Comparison of ENCODE assay signal across 23 cellular contexts in genomic region chr6:136494710-136495109, GRCh38. TPM values are rescaled to one million over a fixed set of nuclear protein-coding genes. Genes with fewer than 3 reads are reported as not detected.
DNase-seq lines count a peak whose midpoint lies in the region; ATAC-seq, FAIRE-seq and TF ChIP-seq lines count a peak whose summit lies in the region.
"Had no signal": no experiment of that assay in that cellular context is flagged by ENCODE, and none has a peak within 500 bp of the region (broad histone marks: within the 10 kb centered on the region; RNA-seq: fewer than 3 reads in every experiment).

No MANE protein-coding gene starts in this region.

- H3K4me3 Mint-ChIP-seq in H9 = no peak overlapping the region
- H3K4me3 Mint-ChIP-seq: CD4-positive, CD25-positive, alpha-beta regulatory T cell; CD8-positive, alpha-beta memory T cell had no signal

- H3K9me3 Mint-ChIP-seq in H9 = no peaks in the 10 kb centered on the region
- H3K9me3 Mint-ChIP-seq: CD4-positive, CD25-positive, alpha-beta regulatory T cell; CD8-positive, alpha-beta memory T cell had no signal

- H3K9me3 ChIP-seq in H9 (ENCODE audit: control insufficient read depth, low read depth, low read length) = no peaks in the 10 kb centered on the region
- H3K9me3 ChIP-seq in K562 (replicated peaks; ENCODE audit: control insufficient read depth, insufficient read depth, low read depth, low read length) = no peaks in the 10 kb centered on the region
- no peaks in the 10 kb centered on the region for H3K9me3 ChIP-seq in keratinocyte (ENCODE audit: control insufficient read depth, low read depth, low read length)
- H3K9me3 ChIP-seq in upper lobe of left lung = no peaks in the 10 kb centered on the region
- H3K9me3 ChIP-seq: BE2C had no signal

- no peak overlapping the region for H4K8ac ChIP-seq in H9 (replicated peaks; ENCODE audit: insufficient read length, low read depth, low read length)

- dilution Hi-C loops in keratinocyte (cut with MboI; ENCODE audit: extremely low pct_ligation_motif_present, low sequenced_read_pairs) = no loop called here

- H3K4me3 ChIP-seq in K562 (no peak overlapping the region), keratinocyte (ENCODE audit: control insufficient read depth in 2 of 3, extremely low read depth in 1 of 3, insufficient read depth in 2 of 3, low read depth in 1 of 3, low read length in 3 of 3) (no peak overlapping the region), upper lobe of left lung (no peak overlapping the region)

- H2AK5ac ChIP-seq in H9 (ENCODE audit: insufficient read length, low read length) = no peak overlapping the region

- H2BK5ac ChIP-seq in H9 (ENCODE audit: insufficient read length, low read length) = no peak overlapping the region

- TF ChIP-seq CTCF in H9 (conservative IDR thresholded peaks at IDR 0.05) (no peak), K562 (IDR thresholded peaks at IDR 0.05 in 2 of 3, conservative IDR thresholded peaks at IDR 0.05 in 1 of 3; ENCODE audit: insufficient read depth in 2 of 3, low read depth in 1 of 3, low read length in 3 of 3) (no peak), keratinocyte (optimal IDR thresholded peaks at IDR 0.05 in 1 of 3, IDR thresholded peaks at IDR 0.05 in 1 of 3, conservative IDR thresholded peaks at IDR 0.05 in 1 of 3; ENCODE audit: extremely low read depth in 1 of 3, insufficient read depth in 2 of 3, low read length in 3 of 3) (no peak), upper lobe of left lung (IDR thresholded peaks at IDR 0.05) (no peak)

- no peak overlapping the region for H3K4ac ChIP-seq in H9 (ENCODE audit: low read depth, low read length)

- H3K9me1 ChIP-seq in K562 (ENCODE audit: control insufficient read depth, insufficient read depth, low read length) = no peaks in the 10 kb centered on the region
- H3K9me1 ChIP-seq in keratinocyte (ENCODE audit: control insufficient read depth, extremely low read depth, insufficient read depth, low read length) = no peaks in the 10 kb centered on the region

- H3K56ac ChIP-seq in H9 (ENCODE audit: insufficient read length, low read depth, low read length) = no peak overlapping the region

- H3K23ac ChIP-seq in H9 (ENCODE audit: insufficient read length, low read depth, low read length) = no peak overlapping the region

- TF ChIP-seq EP300 in K562 (IDR thresholded peaks at IDR 0.05; ENCODE audit: low read length) (no peak), upper lobe of left lung (IDR thresholded peaks at IDR 0.05) (no peak)

- H2BK12ac ChIP-seq in H9 (ENCODE audit: insufficient read length, low read depth, low read length) = no peak overlapping the region

- H3K18ac ChIP-seq in H9 (ENCODE audit: insufficient read length, low read depth, low read length) = no peak overlapping the region

- no peak overlapping the region for H3K9ac ChIP-seq in H9 (ENCODE audit: extremely low read depth, insufficient read length, low read length)
- no peak overlapping the region for H3K9ac ChIP-seq in K562 (ENCODE audit: insufficient read depth in 1 of 2, low read depth in 2 of 2, low read length in 2 of 2)
- no peak overlapping the region for H3K9ac ChIP-seq in keratinocyte (ENCODE audit: control insufficient read depth, extremely low read depth, insufficient read depth, low read length)

- H3T11ph ChIP-seq in H9 (ENCODE audit: low read length) = no peak overlapping the region

- no peak overlapping the region for H3K4me2 ChIP-seq in H9 (ENCODE audit: insufficient read depth, insufficient read length, low read length)
- no peak overlapping the region for H3K4me2 ChIP-seq in K562 (ENCODE audit: insufficient read depth, low read length)
- H3K4me2 ChIP-seq in keratinocyte (ENCODE audit: control insufficient read depth, extremely low read depth, insufficient read depth, low read depth, low read length) = no peak overlapping the region

- H4K20me1 ChIP-seq in H9 (ENCODE audit: control insufficient read depth, insufficient read depth, insufficient read length) = no peaks in the 10 kb centered on the region
- no peaks in the 10 kb centered on the region for H4K20me1 ChIP-seq in K562 (replicated peaks; ENCODE audit: control insufficient read depth, insufficient read depth, low read length)
- no peaks in the 10 kb centered on the region for H4K20me1 ChIP-seq in keratinocyte (ENCODE audit: control insufficient read depth, extremely low read depth, insufficient read depth, low read length)

- no peak overlapping the region for H4K5ac ChIP-seq in H9 (ENCODE audit: insufficient read length, low read depth, low read length)

- no peak for ATAC-seq in K562
- no peak for ATAC-seq in HG02885 (IDR thresholded peaks at IDR 0.05; ENCODE audit: poor library complexity, unreplicated experiment)
- no peak for ATAC-seq in upper lobe of left lung (ENCODE audit: low FRiP score in 2 of 2)

- H3K36me3 Mint-ChIP-seq in H9 (ENCODE audit: insufficient read depth in 1 of 3, low read depth in 3 of 3) = no peaks in the 10 kb centered on the region; a peak in 2 of 7 replicates
- H3K36me3 Mint-ChIP-seq: CD4-positive, CD25-positive, alpha-beta regulatory T cell; CD8-positive, alpha-beta memory T cell had no signal

- no peak overlapping the region for H2BK20ac ChIP-seq in H9 (ENCODE audit: low read depth, low read length, poor library complexity, severe bottlenecking)

- CTCF ChIA-PET in K562 (lab: Yijun Ruan, JAX; ENCODE audit: low intra/inter-chr PET ratio) = no interaction called here

- H3K36me3 ChIP-seq in K562 (ENCODE audit: control insufficient read depth, insufficient read depth, low read length) (no peaks in the 10 kb centered on the region), keratinocyte (ENCODE audit: control insufficient read depth in 2 of 2, extremely low read depth in 1 of 2, insufficient read depth in 2 of 2, low read length in 2 of 2) (no peaks in the 10 kb centered on the region), upper lobe of left lung (no peaks in the 10 kb centered on the region)
- H3K36me3 ChIP-seq: BE2C had no signal

- H2AFZ ChIP-seq in H9 (ENCODE audit: low read length) = no peak overlapping the region
- no peak overlapping the region for H2AFZ ChIP-seq in K562 (ENCODE audit: low read depth, low read length)
- no peak overlapping the region for H2AFZ ChIP-seq in keratinocyte (ENCODE audit: control insufficient read depth, low read length)

- no peak overlapping the region for H3K14ac ChIP-seq in H9 (ENCODE audit: insufficient read depth, low read length)

- H3K4me1 ChIP-seq in H9 (ENCODE audit: insufficient read depth, low read length) (peaks cover 4% of the 10 kb centered on the region; the same call in 1 of the 2 replicates), K562 (replicated peaks in 1 of 2; ENCODE audit: control insufficient read depth in 2 of 2, insufficient read depth in 2 of 2, low read length in 2 of 2) (peaks cover 0 to 7% of the 10 kb centered on the region in 2 experiments; a peak in 1 of 5 replicates), keratinocyte (ENCODE audit: control insufficient read depth, extremely low read depth, insufficient read depth, low read length) (peaks cover 3% of the 10 kb centered on the region), upper lobe of left lung (no peaks in the 10 kb centered on the region)

- peaks cover 5% of the 10 kb centered on the region; the same call in 1 of the 2 replicates for H3K79me2 ChIP-seq in H9 (ENCODE audit: insufficient read depth, low read length)
- H3K79me2 ChIP-seq in K562 (ENCODE audit: control insufficient read depth, insufficient read depth, low read length) = no peaks in the 10 kb centered on the region
- H3K79me2 ChIP-seq in keratinocyte (ENCODE audit: control insufficient read depth, insufficient read depth, low read length) = peaks cover 2% of the 10 kb centered on the region

- no peaks in the 10 kb centered on the region for H3K27me3 Mint-ChIP-seq in H9 (ENCODE audit: low read depth)

- no peaks in the 10 kb centered on the region for H3K23me2 ChIP-seq in H9 (ENCODE audit: insufficient read length, low read depth, low read length, poor library complexity, severe bottlenecking)

- no peak overlapping the region for H3K27ac ChIP-seq in H9 (ENCODE audit: insufficient read length, low read depth, low read length)
- no peak overlapping the region for H3K27ac ChIP-seq in K562 (ENCODE audit: extremely low read depth, low read depth, low read length)
- H3K27ac ChIP-seq in keratinocyte (ENCODE audit: control insufficient read depth, insufficient read depth, low read length) = no peak overlapping the region
- H3K27ac ChIP-seq in upper lobe of left lung = no peak overlapping the region
- H3K27ac ChIP-seq: HL-60 had no signal

- no peak overlapping the region for H2BK15ac ChIP-seq in H9 (ENCODE audit: low read depth, low read length)

- POLR2A ChIA-PET in K562 (lab: Yijun Ruan, JAX) = no interaction called here

- no peak for DNase-seq in H9
- peak in 1 of 4 experiments; percentile 18 for DNase-seq in K562 (ENCODE audit: extremely low read depth in 1 of 4, low spot score in 3 of 4)
- DNase-seq in keratinocyte (ENCODE audit: low read depth, low spot score) = no peak
- no peak for DNase-seq in A172 (ENCODE audit: low spot score)
- no peak for DNase-seq in HT-29 (ENCODE audit: low spot score)
- no peak for DNase-seq in upper lobe of left lung
- DNase-seq: ACHN; BE2C; C1 segment of cervical spinal cord; CD4-positive, CD25-positive, alpha-beta regulatory T cell; CD8-positive, alpha-beta memory T cell; COR-L47; GOT3; H7; IMR-90; KBM-7 had no signal

- peak overlapping the region in 2 of 3 experiments; percentile 8 to 37; a peak in 2 of 7 replicates for H3K27ac Mint-ChIP-seq in H9
- H3K27ac Mint-ChIP-seq: CD4-positive, CD25-positive, alpha-beta regulatory T cell; CD8-positive, alpha-beta memory T cell had no signal

- H3K27me3 ChIP-seq in H9 (ENCODE audit: insufficient read depth, low read length) (no peaks in the 10 kb centered on the region), K562 (ENCODE audit: control insufficient read depth in 2 of 2, insufficient read depth in 2 of 2, low read length in 2 of 2) (no peaks in the 10 kb centered on the region), keratinocyte (ENCODE audit: control insufficient read depth, extremely low read depth, insufficient read depth, low read length) (no peaks in the 10 kb centered on the region), upper lobe of left lung (no peaks in the 10 kb centered on the region)
- H3K27me3 ChIP-seq: BE2C had no signal

- BruUV-seq in K562 (replicated peaks; lab: Mats Ljungman, UMichigan) = no TSS peak

- intact Hi-C loops in K562 (cut with micrococcal nuclease) = no loop called here

- FAIRE-seq in K562 (lab: Jason Lieb, UNC) = no peak
- FAIRE-seq in keratinocyte (lab: Jason Lieb, UNC) = peak; percentile 29
- FAIRE-seq: A204.1, G401.6, GM12891, GM19239, HTR-8/SVneo had no signal

- no peak for TF ChIP-seq RAD21 in K562 (CRISPR knock-in tag; conservative IDR thresholded peaks at IDR 0.05 in 1 of 2, IDR thresholded peaks at IDR 0.05 in 1 of 2)

- no peak overlapping the region for H4K91ac ChIP-seq in H9 (ENCODE audit: insufficient read length, low read depth, low read length)

- no peaks in the 10 kb centered on the region for H3K79me1 ChIP-seq in H9 (ENCODE audit: insufficient read depth, low read depth, low read length, poor library complexity, severe bottlenecking)

- no peak overlapping the region for H2BK120ac ChIP-seq in H9 (ENCODE audit: low read depth, low read length, poor library complexity, severe bottlenecking)

- no CpG with 5 or more reads among the region's 1 CpG for WGBS in H9 (ENCODE audit: extremely low coverage, insufficient read length, low lambda C conversion rate)
- 14% methylated on average over 1 of the region's 1 CpG for WGBS in K562 (ENCODE audit: insufficient coverage, low coverage, missing lambda C conversion rate)
- WGBS in upper lobe of left lung, 2 donors = 74 to 75% methylated on average over 1 of the region's 1 CpG

- H3K4me1 Mint-ChIP-seq in H9 = peaks cover 46 to 62% of the 10 kb centered on the region in 2 experiments
- H3K4me1 Mint-ChIP-seq: CD4-positive, CD25-positive, alpha-beta regulatory T cell; CD8-positive, alpha-beta memory T cell had no signal

- TF ChIP-seq POLR2A in K562 (conservative IDR thresholded peaks at IDR 0.05) (no peak), upper lobe of left lung (IDR thresholded peaks at IDR 0.05) (no peak)

- in situ Hi-C loops in K562 (cut with MboI) = no loop called here

RNA-seq across cellular contexts. Expression of gene MAP7, which starts 55.5 kb away (rescaled TPM):
- 50.2 and 51.1 TPM in 2 replicates for total RNA-seq in H9 (2021)
- 0.67 and 1.5 TPM in 2 replicates for total RNA-seq in K562 (2011; cell fraction: chromatin; rRNA removed; ENCODE audit: low replicate concordance)
- total RNA-seq in K562 (2011; cell fraction: nucleolus; rRNA removed) = 0.50 and 0.53 TPM in 2 replicates
- total RNA-seq in K562 (2011; cell fraction: nucleoplasm; rRNA removed) = 0.88 and 0.99 TPM in 2 replicates
- total RNA-seq in K562 (2014; rRNA removed) = 6.6 and 7.5 TPM in 2 replicates
- total RNA-seq in K562 (2014; rRNA removed; fragmentation: Illumina TruSeq; extraction: Trizol) = 3.9 and 4.2 TPM in 2 replicates
- total RNA-seq in K562 (2015; rRNA removed; fragmentation: Illumina TruSeq; extraction: Trizol) = 7.6 and 7.7 TPM in 2 replicates
- total RNA-seq in K562 (2021) = 6.1 and 7.4 TPM in 2 replicates
- 1.0 and 1.3 TPM in 2 replicates for polyA plus RNA-seq in K562 (2011; rRNA removed)
- 0.59 and 0.78 TPM in 2 replicates for polyA plus RNA-seq in K562 (2011; cell fraction: cytosol; rRNA removed)
- 0.93 and 1.6 TPM in 2 replicates for polyA plus RNA-seq in K562 (2011; cell fraction: nucleus; rRNA removed)
- polyA plus RNA-seq in K562 (2012) = 9.3 and 9.7 TPM in 2 replicates
- polyA plus RNA-seq in K562 (2014; fragmentation: Illumina TruSeq; extraction: Trizol) = 6.7 and 6.9 TPM in 2 replicates
- polyA plus RNA-seq in K562 (2014; fragmentation: Nextera tagmentation; extraction: Ambion mirVana) = 1 to 10 TPM in 1 of 2 experiments, under 1 TPM in 1; 0.76 to 1.1 TPM
- polyA plus RNA-seq in K562 (2014; rRNA removed) = 3.9 and 4.4 TPM in 2 replicates
- polyA minus RNA-seq in K562 (2011; rRNA and poly(A)+ RNA removed) = 0.78 and 1.2 TPM in 2 replicates
- 1.5 and 1.6 TPM in 2 replicates for polyA minus RNA-seq in K562 (2011; cell fraction: cytosol; rRNA and poly(A)+ RNA removed)
- 0.67 TPM in 2 replicates for polyA minus RNA-seq in K562 (2011; cell fraction: nucleus; rRNA and poly(A)+ RNA removed)
- polyA plus RNA-seq in keratinocyte = 8.5 to 14.9 TPM (median 11.8 TPM) in 3 replicates
- polyA plus RNA-seq in keratinocyte (2011; ENCODE audit: low read depth) = 29.9 TPM
- polyA plus RNA-seq in keratinocyte (2011; cell fraction: cytosol; rRNA removed) = 14.5 and 17.4 TPM in 2 replicates
- polyA plus RNA-seq in keratinocyte (2011; cell fraction: nucleus; rRNA removed) = 13.0 and 15.3 TPM in 2 replicates
- 24.6 and 26.8 TPM in 2 replicates for polyA plus RNA-seq in keratinocyte (2012; ENCODE audit: low replicate concordance)
- polyA minus RNA-seq in keratinocyte = 7.1 to 11.6 TPM (median 8.1 TPM) in 3 replicates
- polyA minus RNA-seq in keratinocyte (2011; cell fraction: cytosol; rRNA and poly(A)+ RNA removed) = 10.6 TPM
- 4.4 and 7.7 TPM in 2 replicates for polyA minus RNA-seq in keratinocyte (2011; cell fraction: nucleus; rRNA and poly(A)+ RNA removed)
- total RNA-seq in A172 (2014; rRNA removed; shearing (Covaris generic)) = 1.0 and 1.1 TPM in 2 replicates
- 42.1 and 44.6 TPM in 2 replicates for total RNA-seq in HT-29 (2014; rRNA removed; shearing (Covaris generic))
- total RNA-seq in upper lobe of left lung = 10 to 100 TPM; 18.1 to 26.6 (median 24.2) TPM
